Comparison of ENCODE assay signal across 1 cellular context in the genomic region with DNA sequence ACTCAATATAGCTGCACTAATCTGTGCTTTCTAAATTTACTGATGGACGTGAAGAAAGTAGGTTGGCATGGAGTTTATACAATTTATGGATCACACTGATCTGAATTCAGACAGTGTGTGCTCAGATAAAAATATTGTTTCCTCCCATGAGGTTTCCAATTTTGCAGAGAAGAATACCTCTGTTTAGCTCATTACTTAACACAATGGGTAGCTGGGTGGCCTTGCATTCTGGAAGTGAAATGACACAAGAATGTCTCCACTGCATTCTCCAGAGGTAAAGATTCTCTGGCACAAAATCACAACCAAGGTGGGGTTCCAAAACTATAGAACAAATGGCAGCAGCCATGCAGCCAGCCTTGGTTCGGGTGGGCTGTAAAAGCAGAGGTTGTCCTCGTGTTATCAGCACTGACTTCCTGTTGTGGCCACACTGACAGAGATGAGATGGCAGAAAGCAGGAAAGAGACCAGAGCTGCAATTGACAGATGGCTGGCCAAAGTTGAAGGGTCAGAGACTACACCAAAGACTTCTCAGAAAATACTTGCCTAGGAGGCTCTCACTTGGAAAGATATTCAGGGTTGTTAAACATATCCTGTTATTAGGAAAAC.
TF ChIP-seq lines count a peak whose summit lies in the region.

No MANE protein-coding gene starts in this region.

TF ChIP-seq in K562, 482 proteins besides CTCF, POLR2A, EP300 and RAD21 (continued from another document and continues in another):
- peak; percentile 28; the same call in 1 of the 2 replicates for TF ChIP-seq ZBTB40 (IDR thresholded peaks at IDR 0.05)
- TF ChIP-seq ZBTB40 (CRISPR knock-in tag; IDR thresholded peaks at IDR 0.05) = no peak
- peak; percentile 78 for TF ChIP-seq CBFA2T2 (conservative IDR thresholded peaks at IDR 0.05)
- TF ChIP-seq BCL6 (CRISPR knock-in tag; IDR thresholded peaks at IDR 0.05) = no peak
- peak; percentile 60; the same call in 1 of the 2 replicates for TF ChIP-seq PML (IDR thresholded peaks at IDR 0.05; ENCODE audit: low read length)
- TF ChIP-seq SMARCC2 (IDR thresholded peaks at IDR 0.05; ENCODE audit: low read depth) = peak; percentile 71; the same call in 1 of the 2 replicates
- 0 out of 4 replicates have a peak, but pooled peaks of 1 of the 2 experiments have one; percentile 30 for TF ChIP-seq TEAD1 (CRISPR knock-in tag; IDR thresholded peaks at IDR 0.05)
- TF ChIP-seq FIP1L1 (IDR thresholded peaks at IDR 0.05; ENCODE audit: low read depth, low read length, poor library complexity, severe bottlenecking) = no peak
- peak; percentile 59 for TF ChIP-seq MTA2 (IDR thresholded peaks at IDR 0.05; ENCODE audit: low read depth)
- TF ChIP-seq RBM22 (IDR thresholded peaks at IDR 0.05; ENCODE audit: low read depth, low read length, poor library complexity, severe bottlenecking) = no peak
- TF ChIP-seq MEIS2 (IDR thresholded peaks at IDR 0.05; ENCODE audit: partially characterized antibody) = peak; percentile 93
- TF ChIP-seq YBX1 (IDR thresholded peaks at IDR 0.05) = no peak
- TF ChIP-seq ZNF354B (CRISPR knock-in tag; IDR thresholded peaks at IDR 0.05) = 0 out of 2 replicates have a peak, but pooled peaks have one; percentile 10
- TF ChIP-seq, protein P1, sequence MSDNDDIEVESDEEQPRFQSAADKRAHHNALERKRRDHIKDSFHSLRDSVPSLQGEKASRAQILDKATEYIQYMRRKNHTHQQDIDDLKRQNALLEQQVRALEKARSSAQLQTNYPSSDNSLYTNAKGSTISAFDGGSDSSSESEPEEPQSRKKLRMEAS (CRISPR knock-in tag; IDR thresholded peaks at IDR 0.05) = 0 out of 2 replicates have a peak, but pooled peaks have one; percentile 46
- TF ChIP-seq, protein P2, sequence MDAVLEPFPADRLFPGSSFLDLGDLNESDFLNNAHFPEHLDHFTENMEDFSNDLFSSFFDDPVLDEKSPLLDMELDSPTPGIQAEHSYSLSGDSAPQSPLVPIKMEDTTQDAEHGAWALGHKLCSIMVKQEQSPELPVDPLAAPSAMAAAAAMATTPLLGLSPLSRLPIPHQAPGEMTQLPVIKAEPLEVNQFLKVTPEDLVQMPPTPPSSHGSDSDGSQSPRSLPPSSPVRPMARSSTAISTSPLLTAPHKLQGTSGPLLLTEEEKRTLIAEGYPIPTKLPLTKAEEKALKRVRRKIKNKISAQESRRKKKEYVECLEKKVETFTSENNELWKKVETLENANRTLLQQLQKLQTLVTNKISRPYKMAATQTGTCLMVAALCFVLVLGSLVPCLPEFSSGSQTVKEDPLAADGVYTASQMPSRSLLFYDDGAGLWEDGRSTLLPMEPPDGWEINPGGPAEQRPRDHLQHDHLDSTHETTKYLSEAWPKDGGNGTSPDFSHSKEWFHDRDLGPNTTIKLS (IDR thresholded peaks at IDR 0.05; ENCODE audit: borderline replicate concordance, low read depth) = peak; percentile 37; the same call in 1 of the 2 replicates
- peak; percentile 74 for TF ChIP-seq SMARCE1 (IDR thresholded peaks at IDR 0.05)
- peak; percentile 38 for TF ChIP-seq CREB1 (IDR thresholded peaks at IDR 0.05)
- TF ChIP-seq CREB1 (CRISPR knock-in tag; IDR thresholded peaks at IDR 0.05) = 0 out of 2 replicates have a peak, but pooled peaks have one; percentile 19
- TF ChIP-seq CBX8 (IDR thresholded peaks at IDR 0.05; ENCODE audit: borderline replicate concordance, extremely low read depth, low read depth, low read length, poor library complexity, severe bottlenecking) = no peak
- peak; percentile 98 for TF ChIP-seq NFE2 (IDR thresholded peaks at IDR 0.05; ENCODE audit: low read depth)
- TF ChIP-seq ZNF589 (CRISPR knock-in tag; IDR thresholded peaks at IDR 0.05; ENCODE audit: low read depth) = 0 out of 2 replicates have a peak, but pooled peaks have one; percentile 42
- no peak for TF ChIP-seq RB1 (IDR thresholded peaks at IDR 0.05; ENCODE audit: low read depth)
- TF ChIP-seq, protein P3, sequence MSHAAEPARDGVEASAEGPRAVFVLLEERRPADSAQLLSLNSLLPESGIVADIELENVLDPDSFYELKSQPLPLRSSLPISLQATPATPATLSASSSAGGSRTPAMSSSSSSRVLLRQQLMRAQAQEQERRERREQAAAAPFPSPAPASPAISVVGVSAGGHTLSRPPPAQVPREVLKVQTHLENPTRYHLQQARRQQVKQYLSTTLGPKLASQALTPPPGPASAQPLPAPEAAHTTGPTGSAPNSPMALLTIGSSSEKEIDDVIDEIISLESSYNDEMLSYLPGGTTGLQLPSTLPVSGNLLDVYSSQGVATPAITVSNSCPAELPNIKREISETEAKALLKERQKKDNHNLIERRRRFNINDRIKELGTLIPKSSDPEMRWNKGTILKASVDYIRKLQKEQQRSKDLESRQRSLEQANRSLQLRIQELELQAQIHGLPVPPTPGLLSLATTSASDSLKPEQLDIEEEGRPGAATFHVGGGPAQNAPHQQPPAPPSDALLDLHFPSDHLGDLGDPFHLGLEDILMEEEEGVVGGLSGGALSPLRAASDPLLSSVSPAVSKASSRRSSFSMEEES (CRISPR knock-in tag; IDR thresholded peaks at IDR 0.05) = no peak
- peak in 1 of 2 experiments; percentile 72; a peak in 1 of 4 replicates for TF ChIP-seq HDAC1 (IDR thresholded peaks at IDR 0.05)
- TF ChIP-seq SMAD4 (CRISPR knock-in tag; conservative IDR thresholded peaks at IDR 0.05) = peak; percentile 87
- TF ChIP-seq SETDB1 (IDR thresholded peaks at IDR 0.05; ENCODE audit: low read length) = no peak
- TF ChIP-seq HDAC2 (IDR thresholded peaks at IDR 0.05) = peak; percentile 43; the same call in 1 of the 2 replicates
- no peak for TF ChIP-seq RFX7 (CRISPR knock-in tag; IDR thresholded peaks at IDR 0.05)
- no peak for TF ChIP-seq CBX2 (IDR thresholded peaks at IDR 0.05; ENCODE audit: insufficient read depth, low read length, poor library complexity, severe bottlenecking)
- TF ChIP-seq MAFG (tag; conservative IDR thresholded peaks at IDR 0.05) = peak; percentile 72
- TF ChIP-seq ZNF316 (IDR thresholded peaks at IDR 0.05) = peak; percentile 82
- TF ChIP-seq, protein P4, sequence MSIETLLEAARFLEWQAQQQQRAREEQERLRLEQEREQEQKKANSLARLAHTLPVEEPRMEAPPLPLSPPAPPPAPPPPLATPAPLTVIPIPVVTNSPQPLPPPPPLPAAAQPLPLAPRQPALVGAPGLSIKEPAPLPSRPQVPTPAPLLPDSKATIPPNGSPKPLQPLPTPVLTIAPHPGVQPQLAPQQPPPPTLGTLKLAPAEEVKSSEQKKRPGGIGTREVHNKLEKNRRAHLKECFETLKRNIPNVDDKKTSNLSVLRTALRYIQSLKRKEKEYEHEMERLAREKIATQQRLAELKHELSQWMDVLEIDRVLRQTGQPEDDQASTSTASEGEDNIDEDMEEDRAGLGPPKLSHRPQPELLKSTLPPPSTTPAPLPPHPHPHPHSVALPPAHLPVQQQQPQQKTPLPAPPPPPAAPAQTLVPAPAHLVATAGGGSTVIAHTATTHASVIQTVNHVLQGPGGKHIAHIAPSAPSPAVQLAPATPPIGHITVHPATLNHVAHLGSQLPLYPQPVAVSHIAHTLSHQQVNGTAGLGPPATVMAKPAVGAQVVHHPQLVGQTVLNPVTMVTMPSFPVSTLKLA (conservative IDR thresholded peaks at IDR 0.05) = peak; percentile 33 to 75; a peak in 2 of 4 replicates
- TF ChIP-seq L3MBTL2 (IDR thresholded peaks at IDR 0.05) = peak; percentile 87
- 0 out of 2 replicates have a peak, but pooled peaks have one; percentile 15 for TF ChIP-seq DEAF1 (CRISPR knock-in tag; IDR thresholded peaks at IDR 0.05)
- peak; percentile 80 for TF ChIP-seq TCF3 (CRISPR knock-in tag; IDR thresholded peaks at IDR 0.05)
- TF ChIP-seq, protein P5, sequence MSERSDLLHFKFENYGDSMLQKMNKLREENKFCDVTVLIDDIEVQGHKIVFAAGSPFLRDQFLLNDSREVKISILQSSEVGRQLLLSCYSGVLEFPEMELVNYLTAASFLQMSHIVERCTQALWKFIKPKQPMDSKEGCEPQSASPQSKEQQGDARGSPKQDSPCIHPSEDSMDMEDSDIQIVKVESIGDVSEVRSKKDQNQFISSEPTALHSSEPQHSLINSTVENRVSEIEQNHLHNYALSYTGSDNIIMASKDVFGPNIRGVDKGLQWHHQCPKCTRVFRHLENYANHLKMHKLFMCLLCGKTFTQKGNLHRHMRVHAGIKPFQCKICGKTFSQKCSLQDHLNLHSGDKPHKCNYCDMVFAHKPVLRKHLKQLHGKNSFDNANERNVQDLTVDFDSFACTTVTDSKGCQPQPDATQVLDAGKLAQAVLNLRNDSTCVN (CRISPR knock-in tag; IDR thresholded peaks at IDR 0.05) = no peak
- no peak for TF ChIP-seq ATF1 (CRISPR knock-in tag; IDR thresholded peaks at IDR 0.05)
- TF ChIP-seq ATF1 (tag; IDR thresholded peaks at IDR 0.05) = 0 out of 2 replicates have a peak, but pooled peaks have one; percentile 40
- 0 out of 2 replicates have a peak, but pooled peaks have one; percentile 44 for TF ChIP-seq MYC (IDR thresholded peaks at IDR 0.05; ENCODE audit: low read depth, low read length)
- no peak for TF ChIP-seq MYC (CRISPR knock-in tag; IDR thresholded peaks at IDR 0.05; ENCODE audit: borderline replicate concordance, low read depth)
- TF ChIP-seq GATAD2A (IDR thresholded peaks at IDR 0.05) = 0 out of 2 replicates have a peak, but pooled peaks have one; percentile 43
- TF ChIP-seq ZBTB8A (IDR thresholded peaks at IDR 0.05; ENCODE audit: partially characterized antibody) = no peak
- TF ChIP-seq, protein P6, sequence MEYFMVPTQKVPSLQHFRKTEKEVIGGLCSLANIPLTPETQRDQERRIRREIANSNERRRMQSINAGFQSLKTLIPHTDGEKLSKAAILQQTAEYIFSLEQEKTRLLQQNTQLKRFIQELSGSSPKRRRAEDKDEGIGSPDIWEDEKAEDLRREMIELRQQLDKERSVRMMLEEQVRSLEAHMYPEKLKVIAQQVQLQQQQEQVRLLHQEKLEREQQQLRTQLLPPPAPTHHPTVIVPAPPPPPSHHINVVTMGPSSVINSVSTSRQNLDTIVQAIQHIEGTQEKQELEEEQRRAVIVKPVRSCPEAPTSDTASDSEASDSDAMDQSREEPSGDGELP (CRISPR knock-in tag; IDR thresholded peaks at IDR 0.05; ENCODE audit: borderline replicate concordance) = 0 out of 2 replicates have a peak, but pooled peaks have one; percentile 20
